Comparison of ENCODE assay signal across 30 cellular contexts in the genomic region with DNA sequence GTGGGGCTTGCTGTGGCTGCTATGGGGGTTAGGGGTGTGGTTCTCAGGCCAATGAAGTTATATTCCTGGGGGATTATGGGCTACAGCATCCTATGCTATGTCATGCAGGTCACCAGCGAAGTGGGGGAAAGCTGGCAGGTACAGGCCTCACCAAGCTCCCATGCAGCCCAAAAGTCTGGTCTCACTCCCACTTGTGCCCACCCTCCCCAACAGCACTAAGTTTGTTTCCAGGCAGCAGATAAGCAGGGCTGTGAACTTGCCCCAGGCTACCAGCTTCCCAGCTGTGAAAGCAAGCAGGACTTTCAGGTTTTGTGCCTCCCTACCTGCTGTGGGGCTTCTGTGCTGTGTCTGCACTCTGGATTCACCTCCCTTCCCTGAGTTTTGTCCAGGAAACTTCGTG.
"Had no signal": no experiment of that assay in that cellular context is flagged by ENCODE, and none has a peak within 500 bp of the region (broad histone marks: within the 10 kb centered on the region; RNA-seq: fewer than 3 reads in every experiment).

No MANE protein-coding gene starts in this region.

- H3K4me3 ChIP-seq: hepatocyte, left lung, lower lobe of right lung, neural progenitor cell, ovary, right atrium auricular region, skin epidermis, stomach, testis, thyroid gland, transverse colon, upper lobe of left lung, vagina had no signal

- H3K9me3 ChIP-seq: ovary, testis, thyroid gland had no signal

- H3K4me1 ChIP-seq: left lung, lower lobe of right lung, neural progenitor cell, right atrium auricular region, stomach, testis, thyroid gland, transverse colon, upper lobe of left lung, vagina had no signal

- H3K9ac ChIP-seq: neural progenitor cell had no signal

- DNase-seq: kidney glomerular epithelial cell; left lung; lower lobe of right lung; mammary epithelial cell; mesenchymal stem cell; naive B cell; natural killer cell; nephron progenitor cell; ovary; stimulated activated CD4-positive, alpha-beta T cell treated with anti-CD3 and anti-CD28 coated beads, Interleukin-12 subunit alpha, Interleukin-12 subunit beta, amount 100 ng/mL, for 4 hours; stimulated activated CD4-positive, alpha-beta T cell treated with anti-CD3 and anti-CD28 coated beads, Interleukin-15, amount 100 ng/mL, for 24 hours; stimulated activated CD4-positive, alpha-beta T cell treated with anti-CD3 and anti-CD28 coated beads, Interleukin-2, amount 100 ng/mL, for 24 hours; stimulated activated CD4-positive, alpha-beta T cell treated with anti-CD3 and anti-CD28 coated beads, Interleukin-4, amount 100 ng/mL, for 1 hour; stimulated activated naive B cell treated with anti-CD40 and anti-IgM and Interleukin-4, amounts not matched to agents 10 μg/mL and 1 μg/mL and 100 μg/mL, for 72 hours; stimulated activated naive CD8-positive, alpha-beta T cell treated with anti-CD3 and anti-CD28 coated beads, Interleukin-15, Interleukin-2, amounts not matched to agents 100 U/mL and 50 U/mL, for 24 hours; stomach; testis; thyroid gland; transverse colon; upper lobe of left lung had no signal

- H3K4me1 Mint-ChIP-seq: mesothelial cell of epicardium; naive B cell; natural killer cell; nephron progenitor cell; neural progenitor cell; stimulated activated naive B cell treated with anti-CD40 and anti-IgM and Interleukin-4, amounts not matched to agents 10 μg/mL and 1 μg/mL and 100 μg/mL, for 72 hours had no signal

- H2AFZ ChIP-seq: hepatocyte, neural progenitor cell had no signal

- H3K36me3 ChIP-seq: left lung, lower lobe of right lung, neural progenitor cell, ovary, right atrium auricular region, stomach, thyroid gland, transverse colon, upper lobe of left lung, vagina had no signal

- H3K27me3 Mint-ChIP-seq: naive B cell; progenitor cell of endocrine pancreas; stimulated activated naive B cell treated with anti-CD40 and anti-IgM and Interleukin-4, amounts not matched to agents 10 μg/mL and 1 μg/mL and 100 μg/mL, for 72 hours had no signal

- H3K27me3 ChIP-seq: hepatocyte, left lung, neural progenitor cell, ovary, right atrium auricular region, stomach, testis, thyroid gland, transverse colon, upper lobe of left lung, vagina had no signal

- FAIRE-seq: keratinocyte had no signal

- ATAC-seq: left cardiac atrium; left lung; lower lobe of right lung; natural killer cell; sciatic nerve; stimulated activated naive B cell treated with anti-CD40 and anti-IgM and Interleukin-4, amounts not matched to agents 10 μg/mL and 1 μg/mL and 100 μg/mL, for 72 hours; stimulated activated naive CD8-positive, alpha-beta T cell treated with anti-CD3 and anti-CD28 coated beads, Interleukin-15, Interleukin-2, amounts not matched to agents 100 U/mL and 50 U/mL, for 24 hours had no signal

- H3K27ac ChIP-seq: hepatocyte, left lung, lower lobe of right lung, neural progenitor cell, ovary, right atrium auricular region, skin epidermis, stomach, testis, thyroid gland, transverse colon, upper lobe of left lung, vagina had no signal

- H3K4me3 Mint-ChIP-seq: mesothelial cell of epicardium; naive B cell; natural killer cell; nephron progenitor cell; neural progenitor cell; stimulated activated naive B cell treated with anti-CD40 and anti-IgM and Interleukin-4, amounts not matched to agents 10 μg/mL and 1 μg/mL and 100 μg/mL, for 72 hours had no signal

- H3K79me2 ChIP-seq: hepatocyte had no signal

- H3K27ac Mint-ChIP-seq: mesothelial cell of epicardium; naive B cell; natural killer cell; nephron progenitor cell; neural progenitor cell; progenitor cell of endocrine pancreas; stimulated activated naive B cell treated with anti-CD40 and anti-IgM and Interleukin-4, amounts not matched to agents 10 μg/mL and 1 μg/mL and 100 μg/mL, for 72 hours had no signal

- H3K4me2 ChIP-seq: hepatocyte, neural progenitor cell had no signal
